Comparison of ENCODE assay signal across 20 cellular contexts in the genomic region with DNA sequence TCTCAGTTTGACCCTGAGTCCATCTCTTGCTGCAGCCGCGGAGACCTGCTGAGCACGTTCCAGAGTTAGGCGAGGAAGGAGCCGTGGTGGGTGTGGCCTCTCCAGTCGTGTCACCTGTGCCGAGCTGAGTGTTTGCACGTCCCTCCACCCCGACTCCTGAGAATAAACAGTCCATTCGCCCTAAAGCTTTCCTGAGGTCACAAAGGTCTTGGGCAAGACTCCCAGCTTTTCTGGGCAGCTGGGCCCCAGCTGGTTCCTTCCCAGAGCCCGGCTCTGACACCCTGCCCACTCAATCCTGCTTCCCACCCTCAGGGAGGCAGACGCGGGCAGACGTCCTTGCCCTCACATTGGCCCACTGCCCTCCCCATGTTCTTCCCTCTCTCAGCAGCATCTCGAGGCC.
"Had no signal": no experiment of that assay in that cellular context is flagged by ENCODE, and none has a peak within 500 bp of the region (broad histone marks: within the 10 kb centered on the region; RNA-seq: fewer than 3 reads in every experiment).

No MANE protein-coding gene starts in this region.

- H3K27me3 ChIP-seq: neutrophil, right atrium auricular region had no signal

- ATAC-seq: left colon; naive thymus-derived CD4-positive, alpha-beta T cell had no signal

- FAIRE-seq: endothelial cell of umbilical vein, frontal cortex, urothelium cell line had no signal

- H3K4me3 ChIP-seq: coronary artery, heart left ventricle, right atrium auricular region, sigmoid colon, skin epidermis had no signal

- H3K36me3 ChIP-seq: heart left ventricle, neutrophil, right atrium auricular region, sigmoid colon had no signal

- DNase-seq: effector CD4-positive, alpha-beta T cell; endodermal cell; erythroblast; heart left ventricle; hippocampal formation; midbrain; naive thymus-derived CD4-positive, alpha-beta T cell; nephron progenitor cell; posterior cingulate gyrus; sigmoid colon; stimulated activated naive CD4-positive, alpha-beta T cell; trophoblast cell had no signal

- H3K4me1 ChIP-seq: heart left ventricle, right atrium auricular region, sigmoid colon had no signal

- H3K27ac ChIP-seq: coronary artery, heart left ventricle, neutrophil, right atrium auricular region, sigmoid colon, skin epidermis had no signal

- H3K9me3 ChIP-seq: neutrophil had no signal
